19 cellular contexts compared by ENCODE assay signal in the genomic region with DNA sequence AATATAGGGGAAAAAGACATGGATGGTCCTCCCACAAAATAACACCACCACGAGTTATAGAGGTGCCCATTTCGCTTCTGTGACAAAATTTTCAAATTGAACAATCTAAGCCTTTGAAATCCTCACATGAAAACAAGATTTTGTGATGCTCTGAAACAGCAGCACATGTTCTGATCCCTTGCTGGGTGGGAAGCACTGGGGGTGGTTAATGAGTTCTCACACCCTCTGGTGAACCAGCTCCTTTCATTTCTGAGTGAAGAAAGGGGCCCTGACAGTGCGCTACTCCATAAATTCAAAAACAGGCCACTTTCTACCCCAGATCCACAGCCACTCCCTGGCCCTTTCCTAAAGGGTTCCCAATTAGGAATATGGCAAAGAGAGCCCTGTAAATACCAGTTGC.
A peak's percentile ranks its signal among the peaks of the same experiment; 100 is the strongest.
DNase-seq lines count a peak whose midpoint lies in the region; ATAC-seq and TF ChIP-seq lines count a peak whose summit lies in the region.
"Had no signal": no experiment of that assay in that cellular context is flagged by ENCODE, and none has a peak within 500 bp of the region (broad histone marks: within the 10 kb centered on the region; RNA-seq: fewer than 3 reads in every experiment).

No MANE protein-coding gene starts in this region.

- peaks cover 23 to 72% (median 55%) of the 10 kb centered on the region in 4 donors for H3K4me1 Mint-ChIP-seq in CD4-positive, CD25-positive, alpha-beta regulatory T cell
- H3K4me1 Mint-ChIP-seq in neural progenitor cell (peaks cover 28% of the 10 kb centered on the region), CD14-positive monocyte (peaks cover 9% of the 10 kb centered on the region)
- peaks cover 20% of the 10 kb centered on the region for H3K4me1 Mint-ChIP-seq in activated CD4-positive, alpha-beta memory T cell treated with anti-CD3 and anti-CD28 coated beads, Interleukin-2, amount 10 ng/mL, durations not matched to agents 7 days and 5 days

- no peaks in the 10 kb centered on the region for H3K27me3 Mint-ChIP-seq in CD4-positive, CD25-positive, alpha-beta regulatory T cell
- H3K27me3 Mint-ChIP-seq in neural progenitor cell (ENCODE audit: insufficient read depth, low read depth), result no peaks in the 10 kb centered on the region
- no peaks in the 10 kb centered on the region for H3K27me3 Mint-ChIP-seq in activated CD4-positive, alpha-beta memory T cell treated with anti-CD3 and anti-CD28 coated beads, Interleukin-2, amount 10 ng/mL, durations not matched to agents 7 days and 5 days
- H3K27me3 Mint-ChIP-seq in CD14-positive monocyte (ENCODE audit: low read depth in 3 of 3), result peaks cover 0 to 5% (median 2%) of the 10 kb centered on the region in 3 donors

- intact Hi-C loops in CD14-positive monocyte (cut with micrococcal nuclease), result no loop called here

- H3K4me3 ChIP-seq in CD4-positive, CD25-positive, alpha-beta regulatory T cell (ENCODE audit: low read depth, low read length), result no peak overlapping the region
- no peak overlapping the region for H3K4me3 ChIP-seq in HEK293 (ENCODE audit: low read depth, low read length)
- no peak overlapping the region for H3K4me3 ChIP-seq in coronary artery
- no peak overlapping the region for H3K4me3 ChIP-seq in neural progenitor cell
- H3K4me3 ChIP-seq: A549, BLaER1, SJCRH30 had no signal

- H3F3A ChIP-seq in neural progenitor cell (ENCODE audit: low read depth), result no peaks in the 10 kb centered on the region

- H3K36me3 Mint-ChIP-seq in CD4-positive, CD25-positive, alpha-beta regulatory T cell, result peaks cover 4% of the 10 kb centered on the region
- H3K36me3 Mint-ChIP-seq in neural progenitor cell (no peaks in the 10 kb centered on the region), CD14-positive monocyte (no peaks in the 10 kb centered on the region)
- peaks cover 4% of the 10 kb centered on the region for H3K36me3 Mint-ChIP-seq in activated CD4-positive, alpha-beta memory T cell treated with anti-CD3 and anti-CD28 coated beads, Interleukin-2, amount 10 ng/mL, durations not matched to agents 7 days and 5 days (ENCODE audit: low read depth)

- H3K27ac Mint-ChIP-seq in CD4-positive, CD25-positive, alpha-beta regulatory T cell, result peak overlapping the region in 2 of 3 donors; percentile 69 to 72
- H3K27ac Mint-ChIP-seq in neural progenitor cell, result peak overlapping the region; percentile 42
- no peak overlapping the region for H3K27ac Mint-ChIP-seq in activated CD4-positive, alpha-beta memory T cell treated with anti-CD3 and anti-CD28 coated beads, Interleukin-2, amount 10 ng/mL, durations not matched to agents 7 days and 5 days
- no peak overlapping the region for H3K27ac Mint-ChIP-seq in CD14-positive monocyte

- CTCF ChIA-PET in HEK293 (lab: Yijun Ruan, JAX), result interaction anchor here (1.2 kb wide), 1 partner anchor 135 kb away, joined by 3 read pairs; no protein-coding TSS in a partner anchor
- CTCF ChIA-PET in activated CD4-positive, alpha-beta memory T cell treated with anti-CD3 and anti-CD28 coated beads, Interleukin-2, amount 10 ng/mL, durations not matched to agents 7 days and 5 days (lab: Charles Lee), result no interaction called here

- no peaks in the 10 kb centered on the region for H3K9me3 ChIP-seq in CD4-positive, CD25-positive, alpha-beta regulatory T cell (ENCODE audit: control insufficient read depth in 2 of 2, low read length in 2 of 2)
- H3K9me3 ChIP-seq in HEK293 (ENCODE audit: control insufficient read depth, insufficient read depth, low read depth, low read length) (no peaks in the 10 kb centered on the region), neural progenitor cell (ENCODE audit: low read depth) (no peaks in the 10 kb centered on the region)
- H3K9me3 ChIP-seq: A549, BLaER1, SJCRH30 had no signal

- peaks cover 0 to 2% (median 0%) of the 10 kb centered on the region in 7 donors for H3K9me3 Mint-ChIP-seq in CD4-positive, CD25-positive, alpha-beta regulatory T cell
- no peaks in the 10 kb centered on the region for H3K9me3 Mint-ChIP-seq in neural progenitor cell
- no peaks in the 10 kb centered on the region for H3K9me3 Mint-ChIP-seq in activated CD4-positive, alpha-beta memory T cell treated with anti-CD3 and anti-CD28 coated beads, Interleukin-2, amount 10 ng/mL, durations not matched to agents 7 days and 5 days
- H3K9me3 Mint-ChIP-seq in CD14-positive monocyte, result peaks cover 0 to 1% (median 0%) of the 10 kb centered on the region in 7 donors

- H3K27ac ChIP-seq in CD4-positive, CD25-positive, alpha-beta regulatory T cell (ENCODE audit: insufficient read depth, low read length, poor library complexity, severe bottlenecking), result no peak overlapping the region
- H3K27ac ChIP-seq in HEK293 (ENCODE audit: extremely low read depth, low read depth, low read length) (no peak overlapping the region), coronary artery (peak overlapping the region; percentile 5 to 29), neural progenitor cell (no peak overlapping the region)
- H3K27ac ChIP-seq: A549, BLaER1, HL-60, SJCRH30 had no signal

- no peak overlapping the region for H3K9ac ChIP-seq in neural progenitor cell
- H3K9ac ChIP-seq: BLaER1 had no signal

- POLR2A ChIA-PET in HEK293 (lab: Yijun Ruan, JAX), result no interaction called here
- POLR2A ChIA-PET in activated CD4-positive, alpha-beta memory T cell treated with anti-CD3 and anti-CD28 coated beads, Interleukin-2, amount 10 ng/mL, durations not matched to agents 7 days and 5 days (lab: Charles Lee), result no interaction called here

- no peaks in the 10 kb centered on the region for H3K27me3 ChIP-seq in CD4-positive, CD25-positive, alpha-beta regulatory T cell (ENCODE audit: control insufficient read depth, insufficient read depth, low read length)
- H3K27me3 ChIP-seq in neural progenitor cell, result no peaks in the 10 kb centered on the region
- H3K27me3 ChIP-seq: BLaER1, SJCRH30 had no signal

- H3K4me3 Mint-ChIP-seq in CD4-positive, CD25-positive, alpha-beta regulatory T cell, result peak overlapping the region in 1 of 4 donors; percentile 6
- H3K4me3 Mint-ChIP-seq in neural progenitor cell (no peak overlapping the region), CD14-positive monocyte (no peak overlapping the region)
- H3K4me3 Mint-ChIP-seq in activated CD4-positive, alpha-beta memory T cell treated with anti-CD3 and anti-CD28 coated beads, Interleukin-2, amount 10 ng/mL, durations not matched to agents 7 days and 5 days, result no peak overlapping the region

- no peaks in the 10 kb centered on the region for H3K79me2 ChIP-seq in neural progenitor cell (ENCODE audit: low read depth)

- no peak for ATAC-seq in CD4-positive, CD25-positive, alpha-beta regulatory T cell (ENCODE audit: low read depth in 2 of 2)
- no peak for ATAC-seq in GM18870 (IDR thresholded peaks at IDR 0.05; ENCODE audit: unreplicated experiment)
- ATAC-seq: A549, Panc1 had no signal

- peak overlapping the region; percentile 29 for H3K4me2 ChIP-seq in neural progenitor cell
- H3K4me2 ChIP-seq: A549, BLaER1 had no signal

- H2AFZ ChIP-seq in neural progenitor cell (replicated peaks), result peak overlapping the region; percentile 51

- no peaks in the 10 kb centered on the region for H4K20me1 ChIP-seq in neural progenitor cell (ENCODE audit: low read depth)
- H4K20me1 ChIP-seq: BLaER1 had no signal

- no peaks in the 10 kb centered on the region for H3K36me3 ChIP-seq in CD4-positive, CD25-positive, alpha-beta regulatory T cell (ENCODE audit: control insufficient read depth, insufficient read depth, low read length)
- no peaks in the 10 kb centered on the region for H3K36me3 ChIP-seq in HEK293 (ENCODE audit: control insufficient read depth in 2 of 2, insufficient read depth in 1 of 2, low read length in 2 of 2)
- H3K36me3 ChIP-seq in neural progenitor cell, result no peaks in the 10 kb centered on the region
- H3K36me3 ChIP-seq: BLaER1, SJCRH30 had no signal

- TF ChIP-seq CTCF in HEK293 (tag by site-specific recombination; IDR thresholded peaks at IDR 0.05), result no peak
- TF ChIP-seq CTCF in coronary artery (IDR thresholded peaks at IDR 0.05), result no peak
- no peak for TF ChIP-seq CTCF in neural progenitor cell (IDR thresholded peaks at IDR 0.05)
- no peak for TF ChIP-seq CTCF in CD14-positive monocyte (IDR thresholded peaks at IDR 0.05)

- H3K4me1 ChIP-seq in CD4-positive, CD25-positive, alpha-beta regulatory T cell (ENCODE audit: control insufficient read depth, insufficient read depth, low read length, poor library complexity, severe bottlenecking), result peaks cover 22% of the 10 kb centered on the region
- H3K4me1 ChIP-seq in HEK293 (ENCODE audit: control insufficient read depth, insufficient read depth, low read length), result no peaks in the 10 kb centered on the region; the same call in 1 of the 2 replicates
- peaks cover 21% of the 10 kb centered on the region for H3K4me1 ChIP-seq in neural progenitor cell

- DNase-seq in CD4-positive, CD25-positive, alpha-beta regulatory T cell, result no peak
- DNase-seq in coronary artery (ENCODE audit: low spot score) (no peak), neural progenitor cell (ENCODE audit: low spot score) (no peak), CD14-positive monocyte (ENCODE audit: low spot score) (no peak)
- no peak for DNase-seq in activated CD4-positive, alpha-beta memory T cell treated with anti-CD3 and anti-CD28 coated beads, Interleukin-2, amount 10 ng/mL, durations not matched to agents 7 days and 5 days
- DNase-seq: DMS79, H7, IMR-90, NCI-H1436 treated with DMSO at 0.1 percent for 48 hours, NCI-H2081, NCI-H2171 treated with DMSO at 0.1 percent for 48 hours, NCI-H69, SJCRH30 had no signal

TF ChIP-seq in HEK293, 187 proteins besides CTCF, POLR2A, EP300 and RAD21:
- TF ChIP-seq ZFHX2 (tag by site-specific recombination; conservative IDR thresholded peaks at IDR 0.05), result peak; percentile 38
- no peak for TF ChIP-seq ZNF302 (tag by site-specific recombination; IDR thresholded peaks at IDR 0.05; ENCODE audit: low read depth)
TF ChIP-seq in HEK293: peak in this region for 1.

Comparison
In these comparisons a context has a peak if more than half of its experiments do, and no peak if none do; other contexts are left out.
1. H3K27ac ChIP-seq: peak in coronary artery (2 of 2); none in CD4-positive, CD25-positive, alpha-beta regulatory T cell (single experiment), HEK293 (single experiment) and neural progenitor cell (single experiment).
2. H3K27ac Mint-ChIP-seq: peak in CD4-positive, CD25-positive, alpha-beta regulatory T cell (2 of 3) and neural progenitor cell (single experiment); none in activated CD4-positive, alpha-beta memory T cell treated with anti-CD3 and anti-CD28 coated beads, Interleukin-2, amount 10 ng/mL, durations not matched to agents 7 days and 5 days (single experiment) and CD14-positive monocyte (0 of 7).